8 cellular contexts compared by ENCODE assay signal in genomic region chr16:11255737-11256656, GRCh38. TPM values are rescaled to one million over a fixed set of nuclear protein-coding genes. Genes with fewer than 3 reads are reported as not detected.
A peak's percentile ranks its signal among the peaks of the same experiment; 100 is the strongest.
DNase-seq lines count a peak whose midpoint lies in the region; ATAC-seq and TF ChIP-seq lines count a peak whose summit lies in the region.

SOCS1 (minus strand) TSS chr16:11256204; CDS start chr16:11255478, 726 bp downstream.

- DNase-seq in NCI-H1092 treated with DMSO at 0.1 percent for 48 hours (lab: John Stamatoyannopoulos, UW) = peak; percentile 62
- peak; percentile 76 to 90 (median 81) for DNase-seq in T-helper 1 cell
- DNase-seq in amniotic stem cell (lab: John Stamatoyannopoulos, UW) = peak; percentile 74
- peak; percentile 83 for DNase-seq in right atrium auricular region (ENCODE audit: low spot score)
- peak; percentile 29 for DNase-seq in pulmonary artery endothelial cell (ENCODE audit: low read depth, low spot score)

- H3K4me3 ChIP-seq in right atrium auricular region (peak within 1 kb of the TSS; percentile 64 to 72), urinary bladder (ENCODE audit: low read depth, low read length) (peak within 1 kb of the TSS; percentile 80)

- WGBS in urinary bladder = under 1% methylated on average over 100 of the region's 100 CpGs

- H3K36me3 ChIP-seq in right atrium auricular region (no peaks in the 10 kb centered on the region), urinary bladder (ENCODE audit: insufficient read depth) (no peaks in the 10 kb centered on the region)

- no peaks in the 10 kb centered on the region for H3K9me3 ChIP-seq in right atrium auricular region

- H3K4me1 ChIP-seq in right atrium auricular region (peaks cover 0 to 32% of the 10 kb centered on the region in 2 donors), urinary bladder (ENCODE audit: insufficient read depth) (no peaks in the 10 kb centered on the region)

- TF ChIP-seq CTCF in GM12874 (IDR thresholded peaks at IDR 0.05; ENCODE audit: insufficient read depth, low read depth, low read length) = peak; percentile 83
- TF ChIP-seq CTCF in right atrium auricular region (IDR thresholded peaks at IDR 0.05) = peak; percentile 94

- H3K27me3 ChIP-seq in right atrium auricular region = no peaks in the 10 kb centered on the region

- H3K27ac ChIP-seq in right atrium auricular region = peak within 1 kb of the TSS; percentile 92 to 94
- H3K27ac ChIP-seq in urinary bladder (ENCODE audit: low read depth) = peak within 1 kb of the TSS; percentile 98

- peak; percentile 54 for ATAC-seq in HG02623 (IDR thresholded peaks at IDR 0.05; ENCODE audit: unreplicated experiment)

RNA-seq across cellular contexts. Expression of gene SOCS1, which starts in this region (rescaled TPM):
- total RNA-seq in right atrium auricular region = 1 to 10 TPM; 4.7 to 5.5 TPM
- 0.73 and 1.9 TPM in 2 replicates for total RNA-seq in pulmonary artery endothelial cell
- total RNA-seq in urinary bladder = 6.9 TPM
- polyA plus RNA-seq in urinary bladder = 15.0 TPM

Comparison
In these comparisons a context has a peak if more than half of its experiments do, and no peak if none do; other contexts are left out.
1. Peak in every context shown above with its lines: DNase-seq, ATAC-seq, H3K4me3 ChIP-seq and H3K27ac ChIP-seq.
2. DNase-seq: peak in every context shown above with its lines; median percentile 83 in right atrium auricular region; 81 in T-helper 1 cell; 74 in amniotic stem cell; 62 in NCI-H1092 treated with DMSO at 0.1 percent for 48 hours; 29 in pulmonary artery endothelial cell.